Comparison of ENCODE assay signal across 10 cellular contexts in genomic region chr9:22005700-22006605, GRCh38. TPM values are rescaled to one million over a fixed set of nuclear protein-coding genes. Genes with fewer than 3 reads are reported as not detected.
DNase-seq lines count a peak whose midpoint lies in the region; ATAC-seq, FAIRE-seq and TF ChIP-seq lines count a peak whose summit lies in the region.
"Had no signal": no experiment of that assay in that cellular context is flagged by ENCODE, and none has a peak within 500 bp of the region (broad histone marks: within the 10 kb centered on the region; RNA-seq: fewer than 3 reads in every experiment).

No MANE protein-coding gene starts in this region.

- H3K27ac Mint-ChIP-seq in CD14-positive monocyte (no peak overlapping the region), IgD-negative memory B cell (peak overlapping the region; percentile 16 to 94 (median 85)), mesothelial cell of epicardium (peak overlapping the region; percentile 64)

- ATAC-seq in GM19395 (IDR thresholded peaks at IDR 0.05; ENCODE audit: unreplicated experiment) = no peak

- H3K4me1 Mint-ChIP-seq in CD14-positive monocyte = peaks cover 38% of the 10 kb centered on the region
- H3K4me1 Mint-ChIP-seq in IgD-negative memory B cell = peaks cover 0 to 27% (median 18%) of the 10 kb centered on the region in 3 donors
- peaks cover 35% of the 10 kb centered on the region for H3K4me1 Mint-ChIP-seq in mesothelial cell of epicardium

- FAIRE-seq in D721Med (lab: Jason Lieb, UNC) = no peak

- H3K4me3 Mint-ChIP-seq in CD14-positive monocyte = peak overlapping the region; percentile 24 to 83
- H3K4me3 Mint-ChIP-seq in IgD-negative memory B cell = peak overlapping the region in 1 of 4 donors; percentile 75
- peak overlapping the region; percentile 69 for H3K4me3 Mint-ChIP-seq in mesothelial cell of epicardium

- H3K36me3 Mint-ChIP-seq in CD14-positive monocyte (peaks cover 24 to 25% of the 10 kb centered on the region in 2 donors), IgD-negative memory B cell (peaks cover 4% of the 10 kb centered on the region), mesothelial cell of epicardium (peaks cover 10% of the 10 kb centered on the region)

- intact Hi-C loops in CD14-positive monocyte (cut with micrococcal nuclease) = loop anchor here (5.0 kb wide), 2 partner anchors 39 to 194 kb away; no protein-coding TSS in a partner anchor

- peaks cover 68 to 92% (median 72%) of the 10 kb centered on the region in 3 donors for H3K27me3 Mint-ChIP-seq in CD14-positive monocyte (ENCODE audit: low read depth in 3 of 3)
- H3K27me3 Mint-ChIP-seq in IgD-negative memory B cell = peaks cover 23% of the 10 kb centered on the region
- H3K27me3 Mint-ChIP-seq in mesothelial cell of epicardium (ENCODE audit: low read depth) = peaks cover 27% of the 10 kb centered on the region

- TF ChIP-seq CTCF in CD14-positive monocyte (IDR thresholded peaks at IDR 0.05) (no peak), mesothelial cell of epicardium (IDR thresholded peaks at IDR 0.05; ENCODE audit: unreplicated experiment) (no peak), D721Med (IDR thresholded peaks at IDR 0.05; ENCODE audit: insufficient read depth, missing control alignments) (no peak)

- H3K9me3 Mint-ChIP-seq in CD14-positive monocyte = peaks cover 0 to 19% (median 10%) of the 10 kb centered on the region in 7 donors
- H3K9me3 Mint-ChIP-seq in IgD-negative memory B cell = peaks cover 0 to 1% (median 0%) of the 10 kb centered on the region in 3 donors
- H3K9me3 Mint-ChIP-seq in mesothelial cell of epicardium = no peaks in the 10 kb centered on the region

- no peak for DNase-seq in CD14-positive monocyte (ENCODE audit: low spot score)
- peak; percentile 25 for DNase-seq in dermis blood vessel endothelial cell
- no peak for DNase-seq in mesothelial cell of epicardium (ENCODE audit: low spot score in 2 of 2, unreplicated experiment in 2 of 2)
- no peak for DNase-seq in NCI-H187 treated with DMSO at 0.1 percent for 48 hours (lab: John Stamatoyannopoulos, UW)
- no peak for DNase-seq in DMS153 treated with DMSO at 0.1 percent for 48 hours (lab: John Stamatoyannopoulos, UW; ENCODE audit: unreplicated experiment)
- DNase-seq in D721Med (ENCODE audit: insufficient read length, low spot score) = no peak
- DNase-seq: DMS153, NCI-H510A had no signal

RNA-seq across cellular contexts. Expression of gene CDKN2B, which starts 3.2 kb away (rescaled TPM):
- polyA plus RNA-seq in CD14-positive monocyte (1 to 10 TPM; 1.2 to 2.7 TPM), IgD-negative memory B cell (0.23 TPM)
- total RNA-seq in dermis blood vessel endothelial cell (1.9 and 2.4 TPM in 2 replicates), mesothelial cell of epicardium (40.3 to 47.6 TPM (median 45.2 TPM) in 3 replicates)

RNA-seq across cellular contexts. Expression of gene CDKN2B-AS1, which starts 11.4 kb away (rescaled TPM):
- polyA plus RNA-seq in CD14-positive monocyte (under 1 TPM; 0.35 to 0.50 TPM), IgD-negative memory B cell (not detected)
- total RNA-seq in dermis blood vessel endothelial cell (0.28 and 2.2 TPM in 2 replicates), mesothelial cell of epicardium (8.2 to 10.8 TPM (median 8.8 TPM) in 3 replicates)

RNA-seq across cellular contexts. Expression of gene CDKN2A, which starts 11.8 kb away (rescaled TPM):
- polyA plus RNA-seq in CD14-positive monocyte = 1 to 10 TPM in 1 of 2 donors, under 1 TPM in 1; 0.86 to 1.1 TPM
- 13.9 TPM for polyA plus RNA-seq in IgD-negative memory B cell
- total RNA-seq in dermis blood vessel endothelial cell = 1.0 and 1.3 TPM in 2 replicates
- 79.5 to 88.5 TPM (median 86.1 TPM) in 3 replicates for total RNA-seq in mesothelial cell of epicardium

Comparison
In these comparisons a context has a peak if more than half of its experiments do, and no peak if none do; other contexts are left out.
1. H3K27ac Mint-ChIP-seq: peak in IgD-negative memory B cell (3 of 3) and mesothelial cell of epicardium (single experiment); none in CD14-positive monocyte (0 of 7).
2. RNA of gene CDKN2B, which starts 3.2 kb away (total RNA-seq): 40.3 to 47.6 TPM in mesothelial cell of epicardium; 1.9 to 2.4 TPM in dermis blood vessel endothelial cell; every median in the first group is over 10 times any median in the second.
3. RNA of gene CDKN2A, which starts 11.8 kb away (total RNA-seq): 79.5 to 88.5 TPM in mesothelial cell of epicardium; 1.0 to 1.3 TPM in dermis blood vessel endothelial cell; every median in the first group is over 10 times any median in the second.